Comparison of ENCODE assay signal across 18 cellular contexts in the genomic region with DNA sequence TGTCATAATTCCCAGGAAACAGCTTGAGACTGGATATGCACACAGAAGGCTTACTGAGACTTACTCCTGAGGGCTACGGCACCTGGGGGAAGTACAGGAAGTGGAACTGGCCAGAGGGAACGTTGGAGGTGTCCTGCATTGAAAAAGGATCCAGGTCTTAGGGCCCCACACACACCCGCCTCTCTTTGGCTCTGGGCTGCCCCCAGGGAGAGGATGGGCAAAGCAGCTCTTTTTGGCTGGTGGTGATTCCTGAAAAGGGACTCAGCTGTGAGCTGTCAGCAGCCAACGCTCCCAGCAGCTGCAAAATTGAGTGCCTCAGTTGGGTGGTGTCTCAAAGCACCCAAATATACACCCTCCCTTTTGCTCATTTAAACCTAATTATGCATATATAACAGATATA.
"Had no signal": no experiment of that assay in that cellular context is flagged by ENCODE, and none has a peak within 500 bp of the region (broad histone marks: within the 10 kb centered on the region; RNA-seq: fewer than 3 reads in every experiment).

No MANE protein-coding gene starts in this region.

- DNase-seq: activated CD4-positive, alpha-beta T cell treated with anti-CD3 and anti-CD28 coated beads for 48 hours; activated CD8-positive, alpha-beta memory T cell treated with anti-CD3 and anti-CD28 coated beads, Interleukin-2, amount 50 U/mL, for 48 hours; activated CD8-positive, alpha-beta T cell treated with anti-CD3 and anti-CD28 coated beads, Interleukin-2, amount 10 ng/mL, durations not matched to agents 7 days and 5 days; activated naive CD4-positive, alpha-beta T cell treated with Interleukin-2 at 50 U/mL for 16 hours; effector CD8-positive, alpha-beta T cell; gastrocnemius medialis; kidney glomerular epithelial cell; lower lobe of right lung; natural killer cell; sigmoid colon; stimulated activated CD4-positive, alpha-beta T cell treated with anti-CD3 and anti-CD28 coated beads, Interleukin-12 subunit alpha, Interleukin-12 subunit beta, amount 100 ng/mL, for 4 hours; stimulated activated naive CD4-positive, alpha-beta T cell; T-helper 1 cell had no signal

- H3K36me3 Mint-ChIP-seq: natural killer cell, type B pancreatic cell had no signal

- H3K36me3 ChIP-seq: cardiac muscle cell, gastrocnemius medialis, lower lobe of right lung, prostate gland, sigmoid colon had no signal

- H3K4me1 Mint-ChIP-seq: natural killer cell had no signal

- H3K9me3 ChIP-seq: gastrocnemius medialis, lower lobe of right lung, prostate gland, sigmoid colon had no signal

- H3K4me3 Mint-ChIP-seq: activated CD8-positive, alpha-beta T cell treated with anti-CD3 and anti-CD28 coated beads, Interleukin-2, amount 10 ng/mL, durations not matched to agents 7 days and 5 days; natural killer cell; type B pancreatic cell had no signal

- ATAC-seq: activated CD8-positive, alpha-beta T cell treated with anti-CD3 and anti-CD28 coated beads, Interleukin-2, amount 10 ng/mL, durations not matched to agents 7 days and 5 days; gastrocnemius medialis; lower lobe of right lung; natural killer cell had no signal

- H3K9me3 Mint-ChIP-seq: natural killer cell, type B pancreatic cell had no signal

- H3K4me1 ChIP-seq: gastrocnemius medialis, prostate gland, sigmoid colon had no signal

- H3K27me3 ChIP-seq: cardiac muscle cell, gastrocnemius medialis, sigmoid colon had no signal

- H3K4me3 ChIP-seq: cardiac muscle cell, coronary artery, gastrocnemius medialis, lower lobe of right lung, prostate gland, sigmoid colon had no signal

- H3K27ac ChIP-seq: cardiac muscle cell, coronary artery, gastrocnemius medialis, lower lobe of right lung, prostate gland, sigmoid colon, VCaP had no signal
